16 cellular contexts compared by ENCODE assay signal in the genomic region with DNA sequence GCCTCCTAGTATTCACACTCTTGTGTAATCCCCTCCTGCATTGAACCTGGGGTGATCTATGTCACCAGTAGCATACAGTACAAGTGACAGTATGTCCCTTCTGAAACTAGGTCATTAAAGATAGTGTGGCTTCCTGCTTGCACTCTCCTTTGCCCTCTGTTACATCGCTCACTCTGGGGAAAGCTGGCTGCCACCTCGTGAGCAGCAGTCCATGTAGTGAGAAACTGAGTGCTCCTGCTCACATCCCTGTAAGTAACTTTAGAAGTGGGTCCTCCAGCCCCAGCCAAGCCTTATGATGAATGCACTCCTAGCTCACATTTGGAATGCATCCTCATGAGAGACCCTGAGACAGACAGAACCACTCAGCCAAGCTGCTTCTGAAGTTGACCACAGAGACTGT.
DNase-seq lines count a peak whose midpoint lies in the region; ATAC-seq and TF ChIP-seq lines count a peak whose summit lies in the region.
"Had no signal": no experiment of that assay in that cellular context is flagged by ENCODE, and none has a peak within 500 bp of the region (broad histone marks: within the 10 kb centered on the region; RNA-seq: fewer than 3 reads in every experiment).

No MANE protein-coding gene starts in this region.

- no peaks in the 10 kb centered on the region for H3K9me3 Mint-ChIP-seq in activated CD4-positive, alpha-beta T cell treated with anti-CD3 and anti-CD28 coated beads, Interleukin-2, amount 10 ng/mL, durations not matched to agents 24 days and 14 days
- peaks cover 3% of the 10 kb centered on the region for H3K9me3 Mint-ChIP-seq in stimulated activated effector memory CD8-positive, alpha-beta T cell treated with anti-CD3 and anti-CD28 coated beads, Interleukin-12 subunit alpha, Interleukin-12 subunit beta, amount 100 ng/mL, for 72 hours
- H3K9me3 Mint-ChIP-seq: activated B cell treated with CpG ODN at 0.5 μM for 24 hours had no signal

- H3K27ac Mint-ChIP-seq in activated CD4-positive, alpha-beta T cell treated with anti-CD3 and anti-CD28 coated beads, Interleukin-2, amount 10 ng/mL, durations not matched to agents 24 days and 14 days: peak overlapping the region; percentile 19
- peak overlapping the region; percentile 93 for H3K27ac Mint-ChIP-seq in stimulated activated effector memory CD8-positive, alpha-beta T cell treated with anti-CD3 and anti-CD28 coated beads, Interleukin-12 subunit alpha, Interleukin-12 subunit beta, amount 100 ng/mL, for 72 hours
- H3K27ac Mint-ChIP-seq: activated B cell treated with CpG ODN at 0.5 μM for 24 hours had no signal

- H4K20me1 ChIP-seq in Loucy (ENCODE audit: insufficient read depth, low read length, poor library complexity, severe bottlenecking) (no peaks in the 10 kb centered on the region), MM.1S (ENCODE audit: insufficient read depth, low read length) (no peaks in the 10 kb centered on the region)

- H3K9ac ChIP-seq in Loucy (ENCODE audit: low read depth, low read length, poor library complexity, severe bottlenecking) (no peak overlapping the region), MM.1S (ENCODE audit: low read length) (no peak overlapping the region)

- no peak overlapping the region for H3K27ac ChIP-seq in MM.1S (ENCODE audit: low read length)
- H3K27ac ChIP-seq: RWPE1 had no signal

- 0 out of 2 replicates have a peak, but pooled peaks cover 4% of the 10 kb centered on the region for H3F3A ChIP-seq in Loucy (ENCODE audit: low read depth)
- H3F3A ChIP-seq in MM.1S (ENCODE audit: insufficient read depth, low read length): no peaks in the 10 kb centered on the region

- H3K27me3 Mint-ChIP-seq in activated CD4-positive, alpha-beta T cell treated with anti-CD3 and anti-CD28 coated beads, Interleukin-2, amount 10 ng/mL, durations not matched to agents 24 days and 14 days: no peaks in the 10 kb centered on the region
- H3K27me3 Mint-ChIP-seq: activated B cell treated with CpG ODN at 0.5 μM for 24 hours had no signal

- no peaks in the 10 kb centered on the region for H3K27me3 ChIP-seq in Loucy (ENCODE audit: insufficient read depth, low read length, poor library complexity, severe bottlenecking)
- no peaks in the 10 kb centered on the region for H3K27me3 ChIP-seq in MM.1S (replicated peaks; ENCODE audit: insufficient read depth, low read length)

- no peak for DNase-seq in activated CD4-positive, alpha-beta T cell treated with anti-CD3 and anti-CD28 coated beads, Interleukin-2, amount 10 ng/mL, durations not matched to agents 24 days and 14 days
- no peak for DNase-seq in activated CD4-positive, alpha-beta T cell treated with anti-CD3 and anti-CD28 coated beads, Interleukin-2, amount 50 U/mL, for 4 hours
- DNase-seq in central memory CD4-positive, alpha-beta T cell: peak; percentile 44
- peak in 1 of 2 donors; percentile 71 for DNase-seq in stimulated activated effector memory CD8-positive, alpha-beta T cell treated with anti-CD3 and anti-CD28 coated beads, Interleukin-12 subunit alpha, Interleukin-12 subunit beta, amount 100 ng/mL, for 72 hours (ENCODE audit: low spot score in 2 of 2)
- DNase-seq in GM13977 (ENCODE audit: low spot score) (no peak), mesenteric fat pad (ENCODE audit: low spot score) (no peak), MM.1S (no peak)
- DNase-seq: 8988T, activated B cell treated with CpG ODN at 0.5 μM for 24 hours, activated T-cell treated with anti-CD3 and anti-CD28 coated beads for 4 hours, C1 segment of cervical spinal cord, NCI-H2107, NCI-H69 had no signal

- TF ChIP-seq CTCF in Loucy (conservative IDR thresholded peaks at IDR 0.05; ENCODE audit: low read length) (no peak), GM13977 (IDR thresholded peaks at IDR 0.05; ENCODE audit: extremely low read depth, insufficient read depth, missing control alignments) (no peak), MM.1S (IDR thresholded peaks at IDR 0.05; ENCODE audit: low read length) (no peak)

- peaks cover 48% of the 10 kb centered on the region for H3K4me1 Mint-ChIP-seq in activated CD4-positive, alpha-beta T cell treated with anti-CD3 and anti-CD28 coated beads, Interleukin-2, amount 10 ng/mL, durations not matched to agents 24 days and 14 days
- H3K4me1 Mint-ChIP-seq in stimulated activated effector memory CD8-positive, alpha-beta T cell treated with anti-CD3 and anti-CD28 coated beads, Interleukin-12 subunit alpha, Interleukin-12 subunit beta, amount 100 ng/mL, for 72 hours: peaks cover 82% of the 10 kb centered on the region
- H3K4me1 Mint-ChIP-seq: activated B cell treated with CpG ODN at 0.5 μM for 24 hours, neural crest cell had no signal

- H3K9me2 ChIP-seq in Loucy (replicated peaks; ENCODE audit: low read depth, low read length) (no peaks in the 10 kb centered on the region), MM.1S (replicated peaks; ENCODE audit: insufficient read depth, low read length) (no peaks in the 10 kb centered on the region)

- H3K79me2 ChIP-seq in Loucy (ENCODE audit: insufficient read depth, low read length) (no peaks in the 10 kb centered on the region), MM.1S (ENCODE audit: low read length) (no peaks in the 10 kb centered on the region)

- H2AFZ ChIP-seq in Loucy (ENCODE audit: low read length) (peak overlapping the region; percentile 78), MM.1S (ENCODE audit: low read length) (no peak overlapping the region)

- no peak overlapping the region for H3K4me2 ChIP-seq in Loucy (ENCODE audit: low read depth, low read length, poor library complexity, severe bottlenecking)
- no peak overlapping the region for H3K4me2 ChIP-seq in MM.1S (ENCODE audit: low read depth, low read length)

- H3K4me3 ChIP-seq in Loucy (ENCODE audit: low read length, poor library complexity, severe bottlenecking) (no peak overlapping the region), MM.1S (ENCODE audit: low read length) (no peak overlapping the region)

- intact Hi-C loops in activated CD4-positive, alpha-beta T cell treated with anti-CD3 and anti-CD28 coated beads, Interleukin-2, amount 10 ng/mL, durations not matched to agents 24 days and 14 days (cut with micrococcal nuclease): loop anchor here (10.0 kb wide), 1 partner anchor 551 kb away; a partner anchor contains a TSS

- in situ Hi-C loops in GM13977 (cut with MboI; ENCODE audit: low pct_unique_long_range_greater_than_20kb, low sequenced_read_pairs, unreplicated experiment): loop anchor here (10.0 kb wide), 1 partner anchor 59 kb away; no protein-coding TSS in a partner anchor

- peak; percentile 56 for ATAC-seq in stimulated activated effector memory CD8-positive, alpha-beta T cell treated with anti-CD3 and anti-CD28 coated beads, Interleukin-12 subunit alpha, Interleukin-12 subunit beta, amount 100 ng/mL, for 72 hours

- H3K36me3 Mint-ChIP-seq in activated CD4-positive, alpha-beta T cell treated with anti-CD3 and anti-CD28 coated beads, Interleukin-2, amount 10 ng/mL, durations not matched to agents 24 days and 14 days (ENCODE audit: low read depth): peaks cover 2% of the 10 kb centered on the region
- peaks cover 11% of the 10 kb centered on the region for H3K36me3 Mint-ChIP-seq in stimulated activated effector memory CD8-positive, alpha-beta T cell treated with anti-CD3 and anti-CD28 coated beads, Interleukin-12 subunit alpha, Interleukin-12 subunit beta, amount 100 ng/mL, for 72 hours

- no peak overlapping the region for H3K4me3 Mint-ChIP-seq in activated CD4-positive, alpha-beta T cell treated with anti-CD3 and anti-CD28 coated beads, Interleukin-2, amount 10 ng/mL, durations not matched to agents 24 days and 14 days
- peak overlapping the region; percentile 65 for H3K4me3 Mint-ChIP-seq in stimulated activated effector memory CD8-positive, alpha-beta T cell treated with anti-CD3 and anti-CD28 coated beads, Interleukin-12 subunit alpha, Interleukin-12 subunit beta, amount 100 ng/mL, for 72 hours
- H3K4me3 Mint-ChIP-seq: activated B cell treated with CpG ODN at 0.5 μM for 24 hours, neural crest cell had no signal

- H3K4me1 ChIP-seq in Loucy (ENCODE audit: insufficient read depth, low read length, poor library complexity, severe bottlenecking) (peaks cover 18% of the 10 kb centered on the region), MM.1S (ENCODE audit: low read length) (no peaks in the 10 kb centered on the region)

- H3K9me3 ChIP-seq in Loucy (ENCODE audit: insufficient read depth, low read depth, low read length) (no peaks in the 10 kb centered on the region), MM.1S (replicated peaks; ENCODE audit: insufficient read depth, low read length) (no peaks in the 10 kb centered on the region)

- no peaks in the 10 kb centered on the region for H3K36me3 ChIP-seq in Loucy (ENCODE audit: insufficient read depth, low read length)
- no peaks in the 10 kb centered on the region for H3K36me3 ChIP-seq in MM.1S (replicated peaks; ENCODE audit: insufficient read depth, low read length)
